9 cellular contexts compared by ENCODE assay signal in the genomic region with DNA sequence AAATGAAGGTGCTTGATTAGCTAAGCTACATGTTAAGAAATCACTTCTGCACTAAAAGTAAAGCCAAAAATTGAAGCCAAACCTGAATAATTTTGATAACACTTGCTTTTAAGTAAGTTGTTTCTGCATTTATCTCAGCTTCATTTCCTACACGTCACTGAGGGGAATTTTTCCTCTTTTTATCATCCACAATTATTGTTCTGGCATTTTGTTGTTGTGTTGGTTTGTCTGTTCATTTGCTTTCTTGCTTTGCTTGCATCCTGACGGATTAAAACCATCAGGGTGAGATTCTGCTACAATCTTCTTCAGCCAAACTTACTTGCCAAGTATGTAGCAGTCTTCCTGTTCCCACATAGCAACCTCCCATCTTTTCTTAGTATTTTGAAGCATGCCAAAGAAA.
"Had no signal": no experiment of that assay in that cellular context is flagged by ENCODE, and none has a peak within 500 bp of the region (broad histone marks: within the 10 kb centered on the region; RNA-seq: fewer than 3 reads in every experiment).

No MANE protein-coding gene starts in this region.

- H3K27ac ChIP-seq: GM23248, KMS-11 had no signal

- H3K4me1 ChIP-seq: HAP-1 had no signal

- H2AFZ ChIP-seq: GM23248 had no signal

- DNase-seq: GM23248, H7, HFFc6, KBM-7 had no signal

- H3K9me3 ChIP-seq: HAP-1 had no signal

- ATAC-seq: HCT116 had no signal

- H3K9ac ChIP-seq: GM23248, KMS-11 had no signal

- H3K4me2 ChIP-seq: KMS-11 had no signal

- H3K27ac Mint-ChIP-seq: HFFc6, IgD-negative memory B cell had no signal

- H3K36me3 ChIP-seq: HAP-1 had no signal

- H3K4me3 ChIP-seq: GM23248, HAP-1 had no signal

- H3K4me3 Mint-ChIP-seq: HFFc6, IgD-negative memory B cell had no signal

- FAIRE-seq: HTR-8/SVneo had no signal
